ENCODE assay signal across 2 cellular contexts in the genomic region with DNA sequence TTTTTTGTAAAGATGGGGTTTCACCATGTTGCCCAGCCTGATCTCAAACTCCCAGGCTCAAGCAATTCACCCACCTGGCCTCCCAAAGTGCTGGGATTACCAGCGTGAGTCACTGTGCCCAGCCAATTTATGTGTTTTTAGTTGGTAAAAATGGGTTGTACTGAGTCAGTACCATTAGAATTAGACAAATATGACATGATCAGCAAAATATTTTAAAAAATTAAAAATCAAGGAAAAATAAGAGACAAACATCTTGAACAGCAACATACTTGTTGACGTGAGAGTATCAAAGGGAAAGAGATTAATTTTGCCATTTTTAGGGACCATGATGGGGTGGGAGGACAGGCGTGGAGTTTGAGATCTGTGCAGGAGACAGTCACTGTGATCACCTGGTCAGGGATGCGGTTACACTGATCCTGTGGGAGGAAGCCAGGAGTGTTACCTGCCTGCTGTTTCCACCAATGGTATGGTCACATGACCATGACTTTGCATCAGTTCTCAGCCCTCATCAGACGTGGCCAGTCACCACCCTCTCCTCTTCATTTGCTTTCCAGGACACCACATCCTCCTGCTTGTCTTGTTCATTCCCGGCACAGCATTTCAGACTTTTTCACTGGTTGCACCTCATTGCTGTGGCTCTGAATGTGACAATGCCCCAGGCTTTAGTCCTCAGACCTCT.
TF ChIP-seq lines count a peak whose summit lies in the region.

No MANE protein-coding gene starts in this region.

TF ChIP-seq in WTC11, 78 proteins besides CTCF, POLR2A, EP300 and RAD21 (continued from another document):
- TF ChIP-seq, protein P1, sequence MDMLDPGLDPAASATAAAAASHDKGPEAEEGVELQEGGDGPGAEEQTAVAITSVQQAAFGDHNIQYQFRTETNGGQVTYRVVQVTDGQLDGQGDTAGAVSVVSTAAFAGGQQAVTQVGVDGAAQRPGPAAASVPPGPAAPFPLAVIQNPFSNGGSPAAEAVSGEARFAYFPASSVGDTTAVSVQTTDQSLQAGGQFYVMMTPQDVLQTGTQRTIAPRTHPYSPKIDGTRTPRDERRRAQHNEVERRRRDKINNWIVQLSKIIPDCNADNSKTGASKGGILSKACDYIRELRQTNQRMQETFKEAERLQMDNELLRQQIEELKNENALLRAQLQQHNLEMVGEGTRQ (CRISPR knock-in tag; IDR thresholded peaks at IDR 0.05), result peak; percentile 55
TF ChIP-seq in WTC11: peak in this region for 1.

TF ChIP-seq in H1, 55 proteins besides CTCF, POLR2A, EP300 and RAD21 (continued from another document):
- TF ChIP-seq, protein P1 (IDR thresholded peaks at IDR 0.05; ENCODE audit: low read length), result 0 out of 2 replicates have a peak, but pooled peaks have one; percentile 10
